In genomic region chr14:34989762-34990161, GRCh38 we compare ENCODE assay signal across 2 cellular contexts.
TF ChIP-seq lines count a peak whose summit lies in the region.

No MANE protein-coding gene starts in this region.

TF ChIP-seq in HEK293, 187 proteins besides CTCF, POLR2A, EP300 and RAD21:
- no peak for TF ChIP-seq BCL11A (tag by site-specific recombination; IDR thresholded peaks at IDR 0.05; ENCODE audit: low read depth)
- TF ChIP-seq ZNF133 (tag by site-specific recombination; IDR thresholded peaks at IDR 0.05), result no peak
- TF ChIP-seq ZNF600 (tag by site-specific recombination; IDR thresholded peaks at IDR 0.05), result no peak
- 0 out of 2 replicates have a peak, but pooled peaks have one; percentile 11 for TF ChIP-seq ZNF664 (tag by site-specific recombination; IDR thresholded peaks at IDR 0.05)
- TF ChIP-seq ZNF280D (tag by site-specific recombination; IDR thresholded peaks at IDR 0.05), result no peak
- TF ChIP-seq ZSCAN4 (tag by site-specific recombination; IDR thresholded peaks at IDR 0.05), result no peak
- no peak for TF ChIP-seq ZNF112 (tag by site-specific recombination; IDR thresholded peaks at IDR 0.05)

TF ChIP-seq in K562, 482 proteins besides CTCF, POLR2A, EP300 and RAD21:
- peak; percentile 65 for TF ChIP-seq ZFP36 (IDR thresholded peaks at IDR 0.05; ENCODE audit: low read depth, low read length, partially characterized antibody)
- no peak for TF ChIP-seq PPARD (CRISPR knock-in tag; IDR thresholded peaks at IDR 0.05)
- TF ChIP-seq RBM25 (IDR thresholded peaks at IDR 0.05; ENCODE audit: low read depth, low read length, severe bottlenecking), result peak; percentile 82
- TF ChIP-seq RFX1 (IDR thresholded peaks at IDR 0.05), result no peak
- TF ChIP-seq BCOR (IDR thresholded peaks at IDR 0.05), result peak; percentile 59
- TF ChIP-seq HIVEP1 (CRISPR knock-in tag; IDR thresholded peaks at IDR 0.05), result no peak
